In the genomic region with DNA sequence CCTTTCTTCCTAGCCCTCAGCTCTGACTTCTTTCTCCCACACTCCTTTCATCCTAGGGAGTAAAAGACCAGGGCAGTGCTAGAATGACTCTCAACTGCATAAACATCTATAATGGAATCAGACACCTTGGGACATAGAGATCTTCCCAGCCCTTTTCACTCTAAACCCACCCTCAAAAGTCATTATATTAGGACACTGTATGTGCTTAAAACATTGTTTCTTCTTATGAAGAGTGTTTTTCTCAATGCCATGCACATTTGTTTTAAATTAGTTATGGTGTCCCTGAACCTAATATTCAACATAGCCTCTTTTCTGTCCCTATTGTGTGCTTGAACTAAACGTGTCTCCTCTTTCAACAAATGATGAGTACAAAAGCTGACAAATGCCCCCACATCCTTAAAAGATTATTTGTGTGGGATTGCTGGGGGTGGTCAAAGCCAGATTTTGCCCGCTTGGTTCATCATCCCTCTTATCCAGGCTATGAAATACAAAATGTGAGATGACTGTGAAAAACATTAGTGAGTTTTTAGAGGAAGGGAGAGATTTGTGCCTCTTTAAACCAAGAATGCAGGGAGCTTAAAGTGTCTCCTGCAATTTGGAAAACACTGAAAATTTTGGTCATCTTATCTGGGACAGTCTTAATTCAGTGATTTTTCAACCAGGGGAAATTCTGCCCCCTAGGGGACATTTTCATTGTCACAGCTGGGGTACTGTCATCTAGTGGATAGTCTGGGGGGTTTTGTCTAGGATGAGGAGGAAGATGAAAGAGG, we compare ENCODE assay signal across 8 cellular contexts.
DNase-seq lines count a peak whose midpoint lies in the region; ATAC-seq, FAIRE-seq and TF ChIP-seq lines count a peak whose summit lies in the region.

No MANE protein-coding gene starts in this region.

- no peak for FAIRE-seq in RCC 7860 (lab: Jason Lieb, UNC)

- DNase-seq in NCI-H524 (lab: John Stamatoyannopoulos, UW) (peak; percentile 2 to 7), NCI-H524 treated with DMSO at 0.1 percent for 48 hours (lab: John Stamatoyannopoulos, UW) (no peak), iris pigment epithelial cell (ENCODE audit: low read depth) (peak; percentile 14), RCC 7860 (ENCODE audit: low spot score) (no peak), middle frontal gyrus (ENCODE audit: extremely low spot score, low spot score) (no peak)

- peak; percentile 44 for ATAC-seq in HG02678 (IDR thresholded peaks at IDR 0.05; ENCODE audit: unreplicated experiment)
- no peak for ATAC-seq in HG03159 (IDR thresholded peaks at IDR 0.05; ENCODE audit: unreplicated experiment)

- no peak overlapping the region for H3K27ac ChIP-seq in VCaP

- TF ChIP-seq CTCF in VCaP (conservative IDR thresholded peaks at IDR 0.05): peak; percentile 55

Comparison
In these comparisons a context has a peak if more than half of its experiments do, and no peak if none do; other contexts are left out.
1. DNase-seq: peak in NCI-H524 (2 of 2) and iris pigment epithelial cell (single experiment); none in NCI-H524 treated with DMSO at 0.1 percent for 48 hours (single experiment), RCC 7860 (single experiment) and middle frontal gyrus (single experiment).